ENCODE assay signal across 23 cellular contexts in genomic region chr20:55211481-55211880, GRCh38.
"Had no signal": no experiment of that assay in that cellular context is flagged by ENCODE, and none has a peak within 500 bp of the region (broad histone marks: within the 10 kb centered on the region; RNA-seq: fewer than 3 reads in every experiment).

No MANE protein-coding gene starts in this region.

- H3K9me3 ChIP-seq: SJCRH30 had no signal

- H3K27ac ChIP-seq: HL-60, KMS-11, SJCRH30 had no signal

- H3K4me2 ChIP-seq: KMS-11 had no signal

- H3K36me3 ChIP-seq: SJCRH30 had no signal

- ATAC-seq: K562, Right ventricle myocardium inferior, SK-N-SH treated with all-trans-retinoic acid at 6 μM for 48 hours had no signal

- H3K4me3 ChIP-seq: K562, SJCRH30 had no signal

- FAIRE-seq: HTR-8/SVneo, K562, RCC 7860 had no signal

- H3K9ac ChIP-seq: KMS-11 had no signal

- H3K4me1 ChIP-seq: SJCRH30 had no signal

- DNase-seq: Kasumi-1, MM.1S, NCI-H1092 treated with DMSO at 0.1 percent for 48 hours, NCI-H1436, NCI-H187, NCI-H2029, NCI-H2081 treated with DMSO at 0.1 percent for 48 hours, NCI-H2171, NCI-H345, NCI-H446 treated with DMSO at 0.1 percent for 48 hours, NCI-H510A treated with DMSO at 0.1 percent for 48 hours, NCI-H526, NCI-H82, RPMI8226, SHP77 treated with DMSO at 0.1 percent for 48 hours, SJCRH30 had no signal
